Comparison of ENCODE assay signal across 16 cellular contexts in the genomic region with DNA sequence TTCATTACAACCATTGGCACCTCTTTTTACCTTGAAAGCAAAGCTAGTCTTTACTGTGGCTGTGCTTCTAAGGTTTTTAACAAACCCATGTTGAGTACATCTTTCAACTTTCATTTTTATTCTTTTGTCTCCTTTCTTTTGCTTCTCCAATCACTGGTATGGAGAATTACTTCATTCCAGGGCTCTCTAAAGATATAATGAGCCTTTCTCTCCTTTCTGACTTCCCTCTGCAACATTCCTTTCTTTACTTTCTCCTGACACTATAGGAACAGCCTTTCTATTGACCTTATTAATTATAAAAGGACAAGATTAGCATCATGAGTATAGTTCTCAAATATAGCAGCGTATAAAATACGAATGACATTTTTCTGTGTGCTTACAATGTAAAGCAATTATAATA. TPM values are rescaled to one million over a fixed set of nuclear protein-coding genes. Genes with fewer than 3 reads are reported as not detected.
"Had no signal": no experiment of that assay in that cellular context is flagged by ENCODE, and none has a peak within 500 bp of the region (broad histone marks: within the 10 kb centered on the region; RNA-seq: fewer than 3 reads in every experiment).

No MANE protein-coding gene starts in this region.

- H3K4me2 ChIP-seq: smooth muscle cell had no signal

- H3K4me1 ChIP-seq: ascending aorta, right lobe of liver had no signal

- H3K4me3 ChIP-seq: ascending aorta, cardiac muscle cell, dorsolateral prefrontal cortex, right lobe of liver, smooth muscle cell, stomach, thoracic aorta had no signal

- H3K27ac Mint-ChIP-seq: activated naive CD8-positive, alpha-beta T cell treated with anti-CD3 and anti-CD28 coated beads, Interleukin-2, amount 50 U/mL, for 24 hours; nephron progenitor cell; T-helper 1 cell treated with Interleukin-12 subunit alpha and Interleukin-12 subunit beta and Interleukin-4 antibody, amounts not matched to agents 30 μg/mL and 1 μg/mL, for 36 hours had no signal

- H3K27me3 ChIP-seq: ascending aorta, cardiac muscle cell, dorsolateral prefrontal cortex, right lobe of liver, stomach had no signal

- FAIRE-seq: endometrium had no signal

- ATAC-seq: activated naive CD8-positive, alpha-beta T cell treated with anti-CD3 and anti-CD28 coated beads, Interleukin-2, amount 50 U/mL, for 24 hours; esophagus mucosa had no signal

- H3K36me3 ChIP-seq: ascending aorta, cardiac muscle cell, right lobe of liver, stomach, thoracic aorta had no signal

- H3K27ac ChIP-seq: ascending aorta, cardiac muscle cell, stomach, thoracic aorta had no signal

- H3K4me1 Mint-ChIP-seq: nephron progenitor cell had no signal

- H3K9me3 ChIP-seq: ascending aorta, right lobe of liver, stomach, thoracic aorta had no signal

- DNase-seq: activated CD4-positive, alpha-beta T cell treated with anti-CD3 and anti-CD28 coated beads for 48 hours; activated CD8-positive, alpha-beta memory T cell treated with anti-CD3 and anti-CD28 coated beads, Interleukin-2, amount 50 U/mL, for 48 hours; activated gamma-delta T cell treated with Interleukin-2 at 50 U/mL for 16 hours; activated naive CD8-positive, alpha-beta T cell treated with anti-CD3 and anti-CD28 coated beads, Interleukin-2, amount 50 U/mL, for 24 hours; dorsolateral prefrontal cortex; nephron progenitor cell; right lobe of liver; stomach had no signal

- H3K9me3 Mint-ChIP-seq: nephron progenitor cell had no signal

- H3K4me3 Mint-ChIP-seq: activated naive CD8-positive, alpha-beta T cell treated with anti-CD3 and anti-CD28 coated beads, Interleukin-2, amount 50 U/mL, for 24 hours; nephron progenitor cell; T-helper 1 cell treated with Interleukin-12 subunit alpha and Interleukin-12 subunit beta and Interleukin-4 antibody, amounts not matched to agents 30 μg/mL and 1 μg/mL, for 36 hours had no signal

RNA-seq across cellular contexts. Expression of gene KIAA0408, which starts 23.1 kb away (rescaled TPM):
- total RNA-seq: ascending aorta, pulmonary artery endothelial cell had no signal
